7 cellular contexts compared by ENCODE assay signal in genomic region chr16:18571308-18571850, GRCh38. TPM values are rescaled to one million over a fixed set of nuclear protein-coding genes. Genes with fewer than 3 reads are reported as not detected.
DNase-seq lines count a peak whose midpoint lies in the region; ATAC-seq, FAIRE-seq and TF ChIP-seq lines count a peak whose summit lies in the region.
"Not testable (repeated sequence)": the region's sequence is repeated elsewhere in the genome, so short reads cannot be mapped to it uniquely, and the experiment has no call there.

No MANE protein-coding gene starts in this region.

- not testable (repeated sequence) for TF ChIP-seq POLR2A in HepG2 (IDR thresholded peaks at IDR 0.05; ENCODE audit: insufficient read depth in 1 of 2, low read depth in 2 of 2, low read length in 2 of 2)

- not testable (repeated sequence) for TF ChIP-seq RAD21 in HepG2 (CRISPR knock-in tag; IDR thresholded peaks at IDR 0.05)

- not testable (repeated sequence) for H3K27ac ChIP-seq in HUES48 (ENCODE audit: low read depth, low read length); WERI-Rb-1; colonic mucosa; neuronal stem cell (replicated peaks; ENCODE audit: low read length)
- H3K27ac ChIP-seq in HepG2 (ENCODE audit: extremely low read length, insufficient read depth, low read length): peak overlapping the region; percentile 75

- H3K36me3 Mint-ChIP-seq in stimulated activated effector memory CD8-positive, alpha-beta T cell treated with anti-CD3 and anti-CD28 coated beads, Interleukin-12 subunit alpha, Interleukin-12 subunit beta, amount 100 ng/mL, for 72 hours: not testable (repeated sequence)

- CTCF ChIA-PET in HepG2 (lab: Yijun Ruan, JAX; ENCODE audit: low intra/inter-chr PET ratio, low total read pairs): not testable (repeated sequence)

- not testable (repeated sequence) for H4K20me1 ChIP-seq in HepG2 (ENCODE audit: insufficient read depth, low read length)

- H3K9me3 ChIP-seq in HUES48 (ENCODE audit: control insufficient read depth, insufficient read depth, low read length); WERI-Rb-1 (ENCODE audit: severe bottlenecking); colonic mucosa; HepG2 (ENCODE audit: low read length); neuronal stem cell (replicated peaks in 1 of 2; ENCODE audit: control insufficient read depth in 2 of 2, insufficient read depth in 1 of 2, low read depth in 1 of 2, low read length in 2 of 2): not testable (repeated sequence)

- H3K79me2 ChIP-seq in HepG2 (ENCODE audit: insufficient read depth, low read length): not testable (repeated sequence)

- not testable (repeated sequence) for H4K91ac ChIP-seq in neuronal stem cell (ENCODE audit: low read depth, low read length, poor library complexity)

- not testable (repeated sequence) for H3K4me1 Mint-ChIP-seq in stimulated activated effector memory CD8-positive, alpha-beta T cell treated with anti-CD3 and anti-CD28 coated beads, Interleukin-12 subunit alpha, Interleukin-12 subunit beta, amount 100 ng/mL, for 72 hours

- H3K9ac ChIP-seq in HUES48 (ENCODE audit: low read depth, low read length); colonic mucosa (ENCODE audit: low read depth in 2 of 2, low read length in 2 of 2); neuronal stem cell (ENCODE audit: low read depth, low read length, poor library complexity): not testable (repeated sequence)
- peak overlapping the region; percentile 63 for H3K9ac ChIP-seq in HepG2 (ENCODE audit: insufficient read depth, low read depth, low read length)

- H3K36me3 ChIP-seq in HUES48 (ENCODE audit: control insufficient read depth, insufficient read depth, low read length); WERI-Rb-1; colonic mucosa; HepG2 (replicated peaks in 1 of 2; ENCODE audit: control insufficient read depth in 1 of 2, insufficient read depth in 2 of 2, low read length in 2 of 2); neuronal stem cell (replicated peaks in 1 of 2; ENCODE audit: control insufficient read depth in 2 of 2, insufficient read depth in 2 of 2, low read length in 2 of 2): not testable (repeated sequence)

- intact Hi-C loops in colonic mucosa (cut with DNase I); left cardiac atrium (cut with DNase I); HepG2 (cut with micrococcal nuclease; ENCODE audit: unreplicated experiment): not testable (repeated sequence)

- H3K27ac Mint-ChIP-seq in stimulated activated effector memory CD8-positive, alpha-beta T cell treated with anti-CD3 and anti-CD28 coated beads, Interleukin-12 subunit alpha, Interleukin-12 subunit beta, amount 100 ng/mL, for 72 hours: not testable (repeated sequence)

- not testable (repeated sequence) for H3K4me1 ChIP-seq in HUES48 (ENCODE audit: control insufficient read depth, insufficient read depth, low read length); colonic mucosa; neuronal stem cell (ENCODE audit: control insufficient read depth in 2 of 2, insufficient read depth in 1 of 2, low read depth in 1 of 2, low read length in 2 of 2)
- H3K4me1 ChIP-seq in HepG2 (ENCODE audit: insufficient read depth, low read length): peaks cover 19% of the 10 kb centered on the region

- H2AFZ ChIP-seq in HepG2 (ENCODE audit: low read length): not testable (repeated sequence)
- peak overlapping the region; percentile 71 for H2AFZ ChIP-seq in neuronal stem cell (ENCODE audit: low read length)

- WGBS in HepG2 (ENCODE audit: low lambda C conversion rate): 3% methylated on average over 8 of the region's 13 CpGs
- WGBS in neuronal stem cell (ENCODE audit: extremely low coverage in 2 of 2, insufficient read length in 2 of 2, insufficient replicate concordance in 1 of 2), 2 donors: no CpG with 5 or more reads among the region's 13 CpGs

- FAIRE-seq in HepG2 (lab: Jason Lieb, UNC): not testable (repeated sequence)

- H2BK12ac ChIP-seq in neuronal stem cell (ENCODE audit: low read length): not testable (repeated sequence)

- not testable (repeated sequence) for H2AK5ac ChIP-seq in neuronal stem cell (ENCODE audit: low read depth, low read length)

- H3K27me3 ChIP-seq in HUES48 (ENCODE audit: control insufficient read depth, insufficient read depth, low read length); WERI-Rb-1 (ENCODE audit: insufficient read depth, low read depth, severe bottlenecking); colonic mucosa; HepG2 (ENCODE audit: control insufficient read depth in 1 of 2, insufficient read depth in 2 of 2, low read length in 2 of 2); neuronal stem cell (ENCODE audit: control insufficient read depth in 3 of 3, insufficient read depth in 3 of 3, low read depth in 1 of 3, low read length in 3 of 3): not testable (repeated sequence)

- H3K18ac ChIP-seq in neuronal stem cell (ENCODE audit: low read length): not testable (repeated sequence)

- ATAC-seq in left cardiac atrium (peak; percentile 29 to 43), HepG2 (peak; percentile 64)
- peak; percentile 17 for ATAC-seq in stimulated activated effector memory CD8-positive, alpha-beta T cell treated with anti-CD3 and anti-CD28 coated beads, Interleukin-12 subunit alpha, Interleukin-12 subunit beta, amount 100 ng/mL, for 72 hours

- H3K4ac ChIP-seq in neuronal stem cell (ENCODE audit: low read length): not testable (repeated sequence)

- H3K4me3 ChIP-seq in HUES48 (ENCODE audit: low read depth, low read length) (peak overlapping the region; percentile 37; the same call in 1 of the 2 replicates), WERI-Rb-1 (ENCODE audit: low read depth, low read length) (peak overlapping the region; percentile 39), colonic mucosa (peak overlapping the region; percentile 13), HepG2 (replicated peaks in 1 of 3; ENCODE audit: insufficient read depth in 1 of 3, low read depth in 2 of 3, low read length in 3 of 3) (peak overlapping the region; percentile 46 to 64 (median 56); a peak in 5 of 6 replicates)
- H3K4me3 ChIP-seq in neuronal stem cell (ENCODE audit: low read length in 2 of 2): not testable (repeated sequence)

- not testable (repeated sequence) for H2BK15ac ChIP-seq in neuronal stem cell (ENCODE audit: low read length)

- not testable (repeated sequence) for H3K4me3 Mint-ChIP-seq in stimulated activated effector memory CD8-positive, alpha-beta T cell treated with anti-CD3 and anti-CD28 coated beads, Interleukin-12 subunit alpha, Interleukin-12 subunit beta, amount 100 ng/mL, for 72 hours

- POLR2A ChIA-PET in HepG2 (lab: Yijun Ruan, JAX): not testable (repeated sequence)

- not testable (repeated sequence) for DNase-seq in WERI-Rb-1; colonic mucosa; left cardiac atrium; HepG2 (ENCODE audit: low spot score); neuronal stem cell (ENCODE audit: low spot score); stimulated activated effector memory CD8-positive, alpha-beta T cell treated with anti-CD3 and anti-CD28 coated beads, Interleukin-12 subunit alpha, Interleukin-12 subunit beta, amount 100 ng/mL, for 72 hours (ENCODE audit: low spot score in 2 of 2)

- TF ChIP-seq CTCF in WERI-Rb-1 (IDR thresholded peaks at IDR 0.05; ENCODE audit: low read depth, low read length); colonic mucosa (IDR thresholded peaks at IDR 0.05); HepG2 (CRISPR knock-in tag; IDR thresholded peaks at IDR 0.05): not testable (repeated sequence)

- not testable (repeated sequence) for H4K8ac ChIP-seq in neuronal stem cell (ENCODE audit: low read depth, low read length)

- not testable (repeated sequence) for H2BK5ac ChIP-seq in neuronal stem cell (ENCODE audit: low read length)

- H3K23ac ChIP-seq in neuronal stem cell (ENCODE audit: low read depth, low read length, poor library complexity): not testable (repeated sequence)

- H3K4me2 ChIP-seq in HepG2 (ENCODE audit: low read depth, low read length) (peak overlapping the region; percentile 65), neuronal stem cell (ENCODE audit: insufficient read depth, low read length, poor library complexity, severe bottlenecking) (peak overlapping the region; percentile 33)

- not testable (repeated sequence) for H3K14ac ChIP-seq in neuronal stem cell (ENCODE audit: low read length)

- not testable (repeated sequence) for H3K9me3 Mint-ChIP-seq in stimulated activated effector memory CD8-positive, alpha-beta T cell treated with anti-CD3 and anti-CD28 coated beads, Interleukin-12 subunit alpha, Interleukin-12 subunit beta, amount 100 ng/mL, for 72 hours

- not testable (repeated sequence) for H2BK120ac ChIP-seq in neuronal stem cell (ENCODE audit: low read depth, low read length)

- BruUV-seq in HepG2 (replicated peaks; lab: Mats Ljungman, UMichigan): not testable (repeated sequence)

- not testable (repeated sequence) for H3K79me1 ChIP-seq in neuronal stem cell (ENCODE audit: low read depth, low read length)

- in situ Hi-C loops in HepG2 (cut with HindIII; ENCODE audit: extremely low pct_ligation_motif_present, low pct_unique_long_range_greater_than_20kb): not testable (repeated sequence)

- not testable (repeated sequence) for TF ChIP-seq EP300 in HepG2 (IDR thresholded peaks at IDR 0.05; ENCODE audit: low read depth in 2 of 2, low read length in 2 of 2); HepG2 (CRISPR knock-in tag; IDR thresholded peaks at IDR 0.05; ENCODE audit: borderline replicate concordance)

RNA-seq across cellular contexts. Expression of gene NOMO2, which starts 9.5 kb away (rescaled TPM):
- total RNA-seq in colonic mucosa (100 to 1,000 TPM in 1 of 2 donors, 10 to 100 TPM in 1; 95.5 to 174 TPM), left cardiac atrium (100 to 1,000 TPM; 163 to 238 TPM), HepG2 (2016; rRNA removed; fragmentation: Illumina TruSeq; extraction: Trizol) (122 and 217 TPM in 2 replicates)
- total RNA-seq in HepG2 (2016; cell fraction: cytosol; rRNA removed; fragmentation: Illumina TruSeq; extraction: Trizol; ENCODE audit: low read depth): 46.7 and 50.8 TPM in 2 replicates
- total RNA-seq in HepG2 (2016; cell fraction: insoluble cytoplasmic fraction; rRNA removed; fragmentation: Illumina TruSeq; extraction: Trizol): 111 and 216 TPM in 2 replicates
- total RNA-seq in HepG2 (2016; cell fraction: membrane; rRNA removed; fragmentation: Illumina TruSeq; extraction: Trizol): 81.2 and 84.7 TPM in 2 replicates
- total RNA-seq in HepG2 (2016; cell fraction: nucleus; rRNA removed; fragmentation: Illumina TruSeq; extraction: Trizol): 242 and 298 TPM in 2 replicates
- polyA plus RNA-seq in HepG2 (2011; rRNA removed): 372 and 518 TPM in 2 replicates
- 323 and 357 TPM in 2 replicates for polyA plus RNA-seq in HepG2 (2011; cell fraction: cytosol; rRNA removed)
- polyA plus RNA-seq in HepG2 (2011; cell fraction: nucleus; rRNA removed): 366 and 382 TPM in 2 replicates
- polyA plus RNA-seq in HepG2 (2012): 316 and 486 TPM in 2 replicates
- 28.4 and 28.9 TPM in 2 replicates for polyA plus RNA-seq in HepG2 (2016; cell fraction: cytosol; fragmentation: Illumina TruSeq; extraction: Trizol; ENCODE audit: low read depth)
- 110 and 140 TPM in 2 replicates for polyA plus RNA-seq in HepG2 (2016; cell fraction: insoluble cytoplasmic fraction; fragmentation: Illumina TruSeq; extraction: Trizol; ENCODE audit: low read depth)
- 63.9 and 69.0 TPM in 2 replicates for polyA plus RNA-seq in HepG2 (2016; cell fraction: membrane; fragmentation: Illumina TruSeq; extraction: Trizol; ENCODE audit: low read depth)
- polyA plus RNA-seq in HepG2 (2016; cell fraction: nucleus; fragmentation: Illumina TruSeq; extraction: Trizol; ENCODE audit: insufficient read depth, low read depth): 396 and 413 TPM in 2 replicates
- 130 and 401 TPM in 2 replicates for polyA minus RNA-seq in HepG2 (2011; rRNA and poly(A)+ RNA removed; ENCODE audit: low replicate concordance)
- polyA minus RNA-seq in HepG2 (2011; cell fraction: cytosol; rRNA and poly(A)+ RNA removed): 255 and 305 TPM in 2 replicates
- polyA minus RNA-seq in HepG2 (2011; cell fraction: nucleus; rRNA and poly(A)+ RNA removed): 114 and 160 TPM in 2 replicates
- 72.1 TPM for polyA plus RNA-seq in neuronal stem cell (2013, experiment 1 of 2)
- polyA plus RNA-seq in neuronal stem cell (2013, experiment 2 of 2): 72.8 TPM
